17 cellular contexts compared by ENCODE assay signal in the genomic region with DNA sequence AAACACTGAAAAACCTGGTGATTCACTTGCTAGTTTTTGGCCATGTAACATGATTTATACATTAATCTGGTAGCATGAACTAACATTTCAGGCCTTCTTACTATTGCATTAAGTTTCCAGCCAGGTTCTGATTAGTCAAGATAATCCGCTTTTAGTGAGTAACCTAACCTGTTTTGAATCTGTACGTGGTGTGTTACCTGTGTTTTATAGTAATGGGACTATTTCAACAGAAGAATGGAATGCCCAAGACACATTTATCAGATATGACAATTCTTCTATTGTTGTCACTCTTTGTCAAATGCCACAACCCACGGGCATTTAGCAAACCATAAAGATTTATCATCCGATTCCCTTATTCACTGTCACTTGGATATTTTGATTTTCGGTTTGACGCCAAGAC.
"Had no signal": no experiment of that assay in that cellular context is flagged by ENCODE, and none has a peak within 500 bp of the region (broad histone marks: within the 10 kb centered on the region; RNA-seq: fewer than 3 reads in every experiment).

No MANE protein-coding gene starts in this region.

- H3K27me3 Mint-ChIP-seq: stimulated activated naive B cell treated with anti-CD40 and anti-IgM and Interleukin-4, amounts not matched to agents 10 μg/mL and 1 μg/mL and 100 μg/mL, for 72 hours had no signal

- FAIRE-seq: kidney had no signal

- H3K4me1 Mint-ChIP-seq: naive B cell; stimulated activated naive B cell treated with anti-CD40 and anti-IgM and Interleukin-4, amounts not matched to agents 10 μg/mL and 1 μg/mL and 100 μg/mL, for 72 hours had no signal

- H3K36me3 ChIP-seq: brain microvascular endothelial cell, heart right ventricle, neutrophil, upper lobe of left lung had no signal

- H3K4me3 Mint-ChIP-seq: activated CD4-positive, alpha-beta memory T cell treated with anti-CD3 and anti-CD28 coated beads for 36 hours; activated naive CD8-positive, alpha-beta T cell; activated T-cell treated with anti-CD3 and anti-CD28 coated beads, Interleukin-2, amount 50 U/mL, for 4 hours; naive B cell; stimulated activated naive B cell treated with anti-CD40 and anti-IgM and Interleukin-4, amounts not matched to agents 10 μg/mL and 1 μg/mL and 100 μg/mL, for 72 hours had no signal

- H3K4me3 ChIP-seq: heart right ventricle, upper lobe of left lung had no signal

- H3K9me3 ChIP-seq: heart right ventricle, neutrophil, upper lobe of left lung had no signal

- H3K36me3 Mint-ChIP-seq: activated CD4-positive, alpha-beta memory T cell treated with anti-CD3 and anti-CD28 coated beads for 36 hours; activated naive CD8-positive, alpha-beta T cell; naive B cell; stimulated activated naive B cell treated with anti-CD40 and anti-IgM and Interleukin-4, amounts not matched to agents 10 μg/mL and 1 μg/mL and 100 μg/mL, for 72 hours had no signal

- DNase-seq: activated CD4-positive, alpha-beta memory T cell treated with anti-CD3 and anti-CD28 coated beads for 36 hours; activated effector memory CD4-positive, alpha-beta T cell treated with anti-CD3 and anti-CD28 coated beads, Interleukin-2, amount 50 U/mL, for 16 hours; activated T-cell treated with anti-CD3 and anti-CD28 coated beads, Interleukin-2, amount 50 U/mL, for 4 hours; amygdala; brain microvascular endothelial cell; dermis blood vessel endothelial cell; foreskin melanocyte; heart right ventricle; kidney; naive B cell; stimulated activated CD4-positive, alpha-beta T cell treated with anti-CD3 and anti-CD28 coated beads, Interleukin-2, amount 100 ng/mL, for 24 hours; stimulated activated naive B cell treated with anti-CD40 and anti-IgM and Interleukin-4, amounts not matched to agents 10 μg/mL and 1 μg/mL and 100 μg/mL, for 72 hours; substantia nigra; upper lobe of left lung had no signal

- H3K4me1 ChIP-seq: heart right ventricle had no signal

- H3K27me3 ChIP-seq: brain microvascular endothelial cell, heart right ventricle, neutrophil, upper lobe of left lung had no signal

- H3K27ac ChIP-seq: brain microvascular endothelial cell, neutrophil, upper lobe of left lung had no signal

- ATAC-seq: activated T-cell treated with anti-CD3 and anti-CD28 coated beads, Interleukin-2, amount 50 U/mL, for 4 hours; heart right ventricle; sciatic nerve; stimulated activated naive B cell treated with anti-CD40 and anti-IgM and Interleukin-4, amounts not matched to agents 10 μg/mL and 1 μg/mL and 100 μg/mL, for 72 hours had no signal

- H3K27ac Mint-ChIP-seq: activated CD4-positive, alpha-beta memory T cell treated with anti-CD3 and anti-CD28 coated beads for 36 hours; activated naive CD8-positive, alpha-beta T cell; naive B cell; stimulated activated naive B cell treated with anti-CD40 and anti-IgM and Interleukin-4, amounts not matched to agents 10 μg/mL and 1 μg/mL and 100 μg/mL, for 72 hours had no signal

- H3K9me3 Mint-ChIP-seq: activated CD4-positive, alpha-beta memory T cell treated with anti-CD3 and anti-CD28 coated beads for 36 hours; activated T-cell treated with anti-CD3 and anti-CD28 coated beads, Interleukin-2, amount 50 U/mL, for 4 hours; stimulated activated naive B cell treated with anti-CD40 and anti-IgM and Interleukin-4, amounts not matched to agents 10 μg/mL and 1 μg/mL and 100 μg/mL, for 72 hours had no signal
